8 cellular contexts compared by ENCODE assay signal in the genomic region with DNA sequence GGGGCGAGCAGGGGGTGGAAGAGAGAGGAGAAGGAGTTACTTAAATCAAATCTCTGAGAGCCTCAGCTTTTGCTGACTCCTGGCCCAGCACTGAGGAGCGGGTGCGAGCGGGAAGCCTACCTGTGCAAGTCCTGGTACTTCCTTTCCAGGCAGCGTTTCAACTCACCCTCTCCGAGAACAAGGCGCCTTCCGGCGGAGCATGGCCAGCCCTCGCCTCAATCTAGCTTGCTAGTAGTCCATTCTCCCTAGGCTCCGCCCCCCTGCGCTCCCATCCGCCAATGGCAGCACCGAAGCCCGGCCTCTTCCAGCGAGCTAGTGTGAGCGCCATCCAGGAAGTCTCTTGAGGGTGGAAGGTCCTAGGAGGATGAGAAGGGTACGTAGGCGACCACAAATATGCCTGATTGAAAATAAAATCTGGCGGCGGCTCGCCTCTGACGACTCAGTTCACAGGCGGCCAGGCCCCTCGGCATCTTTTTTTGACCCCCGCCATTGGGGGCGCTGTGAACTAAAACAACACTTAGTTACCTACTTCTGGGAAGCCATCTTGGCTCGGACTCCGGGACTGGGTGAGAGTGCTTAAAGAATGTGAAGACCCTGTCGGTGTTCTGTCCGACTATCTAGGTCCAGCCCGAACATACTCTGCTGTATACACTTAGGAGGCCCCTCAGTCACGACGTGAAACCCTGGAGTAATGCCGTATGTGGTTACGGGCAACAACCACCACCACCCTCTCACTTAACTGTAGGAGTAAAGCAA. TPM values are rescaled to one million over a fixed set of nuclear protein-coding genes. Genes with fewer than 3 reads are reported as not detected.
DNase-seq lines count a peak whose midpoint lies in the region; ATAC-seq lines count a peak whose summit lies in the region.

A gene with protein sequence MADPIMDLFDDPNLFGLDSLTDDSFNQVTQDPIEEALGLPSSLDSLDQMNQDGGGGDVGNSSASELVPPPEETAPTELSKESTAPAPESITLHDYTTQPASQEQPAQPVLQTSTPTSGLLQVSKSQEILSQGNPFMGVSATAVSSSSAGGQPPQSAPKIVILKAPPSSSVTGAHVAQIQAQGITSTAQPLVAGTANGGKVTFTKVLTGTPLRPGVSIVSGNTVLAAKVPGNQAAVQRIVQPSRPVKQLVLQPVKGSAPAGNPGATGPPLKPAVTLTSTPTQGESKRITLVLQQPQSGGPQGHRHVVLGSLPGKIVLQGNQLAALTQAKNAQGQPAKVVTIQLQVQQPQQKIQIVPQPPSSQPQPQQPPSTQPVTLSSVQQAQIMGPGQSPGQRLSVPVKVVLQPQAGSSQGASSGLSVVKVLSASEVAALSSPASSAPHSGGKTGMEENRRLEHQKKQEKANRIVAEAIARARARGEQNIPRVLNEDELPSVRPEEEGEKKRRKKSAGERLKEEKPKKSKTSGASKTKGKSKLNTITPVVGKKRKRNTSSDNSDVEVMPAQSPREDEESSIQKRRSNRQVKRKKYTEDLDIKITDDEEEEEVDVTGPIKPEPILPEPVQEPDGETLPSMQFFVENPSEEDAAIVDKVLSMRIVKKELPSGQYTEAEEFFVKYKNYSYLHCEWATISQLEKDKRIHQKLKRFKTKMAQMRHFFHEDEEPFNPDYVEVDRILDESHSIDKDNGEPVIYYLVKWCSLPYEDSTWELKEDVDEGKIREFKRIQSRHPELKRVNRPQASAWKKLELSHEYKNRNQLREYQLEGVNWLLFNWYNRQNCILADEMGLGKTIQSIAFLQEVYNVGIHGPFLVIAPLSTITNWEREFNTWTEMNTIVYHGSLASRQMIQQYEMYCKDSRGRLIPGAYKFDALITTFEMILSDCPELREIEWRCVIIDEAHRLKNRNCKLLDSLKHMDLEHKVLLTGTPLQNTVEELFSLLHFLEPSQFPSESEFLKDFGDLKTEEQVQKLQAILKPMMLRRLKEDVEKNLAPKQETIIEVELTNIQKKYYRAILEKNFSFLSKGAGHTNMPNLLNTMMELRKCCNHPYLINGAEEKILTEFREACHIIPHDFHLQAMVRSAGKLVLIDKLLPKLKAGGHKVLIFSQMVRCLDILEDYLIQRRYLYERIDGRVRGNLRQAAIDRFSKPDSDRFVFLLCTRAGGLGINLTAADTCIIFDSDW (N-terminal part only) (minus strand): TSS at position 212 of the 756 bp plus-strand sequence. CDS start 24,480 bp downstream, outside the sequence.

- H3K36me3 ChIP-seq in BLaER1 treated with 17β-estradiol and CSF1 and Interleukin-3, amounts not matched to agents 10 nM and 100 nM, result peaks cover 29 to 62% (median 51%) of the 10 kb centered on the region in 11 experiments

- no peaks in the 10 kb centered on the region for H3K9me3 ChIP-seq in BLaER1 treated with 17β-estradiol and CSF1 and Interleukin-3, amounts not matched to agents 10 nM and 100 nM (replicated peaks in 1 of 11)

- H3K27me3 ChIP-seq in BLaER1 treated with 17β-estradiol and CSF1 and Interleukin-3, amounts not matched to agents 10 nM and 100 nM, result no peaks in the 10 kb centered on the region

- DNase-seq in NCI-H69 (lab: John Stamatoyannopoulos, UW) (peak; percentile 100), dedifferentiated amniotic fluid mesenchymal stem cell (ENCODE audit: extremely low spot score) (peak; percentile 100), left lobe of liver (ENCODE audit: low spot score) (peak; percentile 100)
- DNase-seq in activated CD4-positive, alpha-beta T cell treated with anti-CD3 and anti-CD28 coated beads, Interleukin-2, amount 50 U/mL, for 1 hour, result peak; percentile 99
- DNase-seq in stimulated activated CD4-positive, alpha-beta T cell treated with anti-CD3 and anti-CD28 coated beads, Interleukin-2, amount 100 ng/mL, for 48 hours, result peak; percentile 98

- peaks cover 16 to 37% (median 24%) of the 10 kb centered on the region in 10 experiments for H3K4me1 ChIP-seq in BLaER1 treated with 17β-estradiol and CSF1 and Interleukin-3, amounts not matched to agents 10 nM and 100 nM

- H3K9ac ChIP-seq in BLaER1 treated with 17β-estradiol and CSF1 and Interleukin-3, amounts not matched to agents 10 nM and 100 nM, result peak within 1 kb of the TSS; percentile 81 to 95 (median 92)

- H3K4me3 ChIP-seq in BLaER1 treated with 17β-estradiol and CSF1 and Interleukin-3, amounts not matched to agents 10 nM and 100 nM, result peak within 1 kb of the TSS; percentile 80 to 100 (median 96)

- H3K4me2 ChIP-seq in BLaER1 treated with 17β-estradiol and CSF1 and Interleukin-3, amounts not matched to agents 10 nM and 100 nM, result peak within 1 kb of the TSS; percentile 86 to 99 (median 96)

- ATAC-seq in GM19324 (IDR thresholded peaks at IDR 0.05; ENCODE audit: low FRiP score, unreplicated experiment) (peak; percentile 97), HG03520 (IDR thresholded peaks at IDR 0.05; ENCODE audit: unreplicated experiment) (peak; percentile 95), left lobe of liver (peak; percentile 98)

- H3K27ac ChIP-seq in BLaER1 treated with 17β-estradiol and CSF1 and Interleukin-3, amounts not matched to agents 10 nM and 100 nM, result peak within 1 kb of the TSS; percentile 79 to 94 (median 88)

- H4K20me1 ChIP-seq in BLaER1 treated with 17β-estradiol and CSF1 and Interleukin-3, amounts not matched to agents 10 nM and 100 nM, result peaks cover 0 to 44% (median 31%) of the 10 kb centered on the region in 11 experiments; a peak in 15 of 22 replicates

RNA-seq across cellular contexts. Expression of the gene that starts here (rescaled TPM):
- 23.4 TPM for total RNA-seq in left lobe of liver

Comparison
In these comparisons a context has a peak if more than half of its experiments do, and no peak if none do; other contexts are left out.
1. Peak in every context shown above with its lines: DNase-seq, ATAC-seq, H3K4me3 ChIP-seq and H3K27ac ChIP-seq.